In the genomic region with DNA sequence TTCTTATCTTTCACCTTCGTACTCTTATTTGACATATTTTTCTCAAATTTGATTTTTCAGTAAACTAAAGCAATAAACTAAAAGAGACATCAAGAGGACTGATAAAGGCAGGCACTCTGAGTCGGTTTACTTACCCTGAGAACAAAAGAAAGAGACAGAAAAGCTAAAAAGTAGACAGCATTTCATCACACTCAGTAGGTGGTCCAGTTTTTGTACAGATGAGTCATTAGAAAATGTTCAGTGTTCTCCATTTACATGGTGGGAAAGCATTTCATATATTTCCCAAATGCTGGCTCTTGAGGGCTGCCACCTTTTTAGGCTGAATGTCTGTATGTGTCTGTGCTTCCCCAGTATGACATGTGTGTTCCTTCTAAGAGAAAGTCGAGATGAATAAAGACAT, we compare ENCODE assay signal across 2 cellular contexts.
TF ChIP-seq lines count a peak whose summit lies in the region.

No MANE protein-coding gene starts in this region.

TF ChIP-seq in A549, 52 proteins besides CTCF, POLR2A, EP300 and RAD21:
- TF ChIP-seq, protein P1, sequence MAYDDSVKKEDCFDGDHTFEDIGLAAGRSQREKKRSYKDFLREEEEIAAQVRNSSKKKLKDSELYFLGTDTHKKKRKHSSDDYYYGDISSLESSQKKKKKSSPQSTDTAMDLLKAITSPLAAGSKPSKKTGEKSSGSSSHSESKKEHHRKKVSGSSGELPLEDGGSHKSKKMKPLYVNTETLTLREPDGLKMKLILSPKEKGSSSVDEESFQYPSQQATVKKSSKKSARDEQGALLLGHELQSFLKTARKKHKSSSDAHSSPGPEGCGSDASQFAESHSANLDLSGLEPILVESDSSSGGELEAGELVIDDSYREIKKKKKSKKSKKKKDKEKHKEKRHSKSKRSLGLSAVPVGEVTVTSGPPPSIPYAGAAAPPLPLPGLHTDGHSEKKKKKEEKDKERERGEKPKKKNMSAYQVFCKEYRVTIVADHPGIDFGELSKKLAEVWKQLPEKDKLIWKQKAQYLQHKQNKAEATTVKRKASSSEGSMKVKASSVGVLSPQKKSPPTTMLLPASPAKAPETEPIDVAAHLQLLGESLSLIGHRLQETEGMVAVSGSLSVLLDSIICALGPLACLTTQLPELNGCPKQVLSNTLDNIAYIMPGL (CRISPR knock-in tag; IDR thresholded peaks at IDR 0.05; ENCODE audit: borderline replicate concordance): no peak
- TF ChIP-seq, protein P2, sequence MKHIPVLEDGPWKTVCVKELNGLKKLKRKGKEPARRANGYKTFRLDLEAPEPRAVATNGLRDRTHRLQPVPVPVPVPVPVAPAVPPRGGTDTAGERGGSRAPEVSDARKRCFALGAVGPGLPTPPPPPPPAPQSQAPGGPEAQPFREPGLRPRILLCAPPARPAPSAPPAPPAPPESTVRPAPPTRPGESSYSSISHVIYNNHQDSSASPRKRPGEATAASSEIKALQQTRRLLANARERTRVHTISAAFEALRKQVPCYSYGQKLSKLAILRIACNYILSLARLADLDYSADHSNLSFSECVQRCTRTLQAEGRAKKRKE (CRISPR knock-in tag; IDR thresholded peaks at IDR 0.05; ENCODE audit: low read depth): no peak
- no peak for TF ChIP-seq HOXB13 (CRISPR knock-in tag; IDR thresholded peaks at IDR 0.05; ENCODE audit: low read depth)
- no peak for TF ChIP-seq RCOR1 (IDR thresholded peaks at IDR 0.05; ENCODE audit: low read depth, low read length)

TF ChIP-seq in IMR-90, 13 proteins besides CTCF, POLR2A, EP300 and RAD21:
- TF ChIP-seq, protein P3, sequence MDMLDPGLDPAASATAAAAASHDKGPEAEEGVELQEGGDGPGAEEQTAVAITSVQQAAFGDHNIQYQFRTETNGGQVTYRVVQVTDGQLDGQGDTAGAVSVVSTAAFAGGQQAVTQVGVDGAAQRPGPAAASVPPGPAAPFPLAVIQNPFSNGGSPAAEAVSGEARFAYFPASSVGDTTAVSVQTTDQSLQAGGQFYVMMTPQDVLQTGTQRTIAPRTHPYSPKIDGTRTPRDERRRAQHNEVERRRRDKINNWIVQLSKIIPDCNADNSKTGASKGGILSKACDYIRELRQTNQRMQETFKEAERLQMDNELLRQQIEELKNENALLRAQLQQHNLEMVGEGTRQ (IDR thresholded peaks at IDR 0.05; ENCODE audit: low read depth, low read length): no peak
- TF ChIP-seq RFX5 (IDR thresholded peaks at IDR 0.05; ENCODE audit: low read depth, low read length) (no peak), CEBPB (IDR thresholded peaks at IDR 0.05; ENCODE audit: low read depth, low read length) (no peak), BHLHE40 (IDR thresholded peaks at IDR 0.05; ENCODE audit: low read depth, low read length) (no peak), MAZ (IDR thresholded peaks at IDR 0.05; ENCODE audit: borderline replicate concordance, low read depth, low read length) (no peak), FOS (IDR thresholded peaks at IDR 0.05; ENCODE audit: low read depth, low read length) (no peak), MAFK (IDR thresholded peaks at IDR 0.05; ENCODE audit: low read depth, low read length) (no peak), SMC3 (IDR thresholded peaks at IDR 0.05; ENCODE audit: low read depth, low read length) (no peak), MXI1 (IDR thresholded peaks at IDR 0.05; ENCODE audit: borderline replicate concordance, low read depth, low read length) (no peak), RCOR1 (IDR thresholded peaks at IDR 0.05; ENCODE audit: insufficient replicate concordance, low read length) (no peak), CHD1 (IDR thresholded peaks at IDR 0.05; ENCODE audit: low read depth, low read length) (no peak), NFE2L2 (IDR thresholded peaks at IDR 0.05; ENCODE audit: low read depth, low read length) (no peak)
- TF ChIP-seq, protein P4, sequence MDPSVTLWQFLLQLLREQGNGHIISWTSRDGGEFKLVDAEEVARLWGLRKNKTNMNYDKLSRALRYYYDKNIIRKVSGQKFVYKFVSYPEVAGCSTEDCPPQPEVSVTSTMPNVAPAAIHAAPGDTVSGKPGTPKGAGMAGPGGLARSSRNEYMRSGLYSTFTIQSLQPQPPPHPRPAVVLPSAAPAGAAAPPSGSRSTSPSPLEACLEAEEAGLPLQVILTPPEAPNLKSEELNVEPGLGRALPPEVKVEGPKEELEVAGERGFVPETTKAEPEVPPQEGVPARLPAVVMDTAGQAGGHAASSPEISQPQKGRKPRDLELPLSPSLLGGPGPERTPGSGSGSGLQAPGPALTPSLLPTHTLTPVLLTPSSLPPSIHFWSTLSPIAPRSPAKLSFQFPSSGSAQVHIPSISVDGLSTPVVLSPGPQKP (IDR thresholded peaks at IDR 0.05; ENCODE audit: borderline replicate concordance, low read depth, low read length): no peak
TF ChIP-seq in IMR-90: peak in this region for 0.
